In genomic region chr17:78291944-78292910, GRCh38 we compare ENCODE assay signal across 22 cellular contexts.
DNase-seq lines count a peak whose midpoint lies in the region; ATAC-seq and TF ChIP-seq lines count a peak whose summit lies in the region.
"Had no signal": no experiment of that assay in that cellular context is flagged by ENCODE, and none has a peak within 500 bp of the region (broad histone marks: within the 10 kb centered on the region; RNA-seq: fewer than 3 reads in every experiment).

No MANE protein-coding gene starts in this region.

- TF ChIP-seq CTCF in VCaP (conservative IDR thresholded peaks at IDR 0.05) (no peak), vagina (IDR thresholded peaks at IDR 0.05) (no peak)

- H3K36me3 ChIP-seq in vagina, result no peaks in the 10 kb centered on the region
- H3K36me3 ChIP-seq: adrenal gland, brain microvascular endothelial cell, HAP-1, neutrophil had no signal

- H3K4me1 Mint-ChIP-seq in activated naive CD4-positive, alpha-beta T cell treated with anti-CD3 and anti-CD28 coated beads, Interleukin-2, amount 50 U/mL, for 24 hours, result no peaks in the 10 kb centered on the region
- H3K4me1 Mint-ChIP-seq in activated naive CD4-positive, alpha-beta T cell treated with anti-CD3 and anti-CD28 coated beads for 36 hours (ENCODE audit: low read depth), result peaks cover 2% of the 10 kb centered on the region
- H3K4me1 Mint-ChIP-seq in stimulated activated memory B cell treated with anti-CD40 and anti-IgM and Interleukin-4, amounts not matched to agents 10 μg/mL and 1 μg/mL and 100 μg/mL, for 72 hours, result peaks cover 1% of the 10 kb centered on the region

- H3K4me3 ChIP-seq in right cardiac atrium (ENCODE audit: low read length) (no peak overlapping the region), vagina (no peak overlapping the region)
- H3K4me3 ChIP-seq: adrenal gland, coronary artery, HAP-1, smooth muscle cell had no signal

- no peak overlapping the region for H3K4me3 Mint-ChIP-seq in activated naive CD4-positive, alpha-beta T cell treated with anti-CD3 and anti-CD28 coated beads, Interleukin-2, amount 50 U/mL, for 24 hours
- no peak overlapping the region for H3K4me3 Mint-ChIP-seq in activated naive CD4-positive, alpha-beta T cell treated with anti-CD3 and anti-CD28 coated beads for 36 hours
- no peak overlapping the region for H3K4me3 Mint-ChIP-seq in stimulated activated memory B cell treated with anti-CD40 and anti-IgM and Interleukin-4, amounts not matched to agents 10 μg/mL and 1 μg/mL and 100 μg/mL, for 72 hours
- H3K4me3 Mint-ChIP-seq: activated CD8-positive, alpha-beta T cell treated with anti-CD3 and anti-CD28 coated beads for 36 hours had no signal

- H3K9me3 ChIP-seq in right cardiac atrium (ENCODE audit: control insufficient read depth, low read length) (no peaks in the 10 kb centered on the region), vagina (no peaks in the 10 kb centered on the region)
- H3K9me3 ChIP-seq: adrenal gland, Caco-2, HAP-1, neutrophil had no signal

- ATAC-seq in right cardiac atrium, result peak; percentile 28 to 42
- ATAC-seq in stimulated activated memory B cell treated with anti-CD40 and anti-IgM and Interleukin-4, amounts not matched to agents 10 μg/mL and 1 μg/mL and 100 μg/mL, for 72 hours, result no peak
- ATAC-seq: activated CD4-positive, CD25-positive, alpha-beta regulatory T cell treated with anti-CD3 and anti-CD28 coated beads, Interleukin-2, amount 50 U/mL, for 24 hours; activated CD8-positive, alpha-beta T cell treated with anti-CD3 and anti-CD28 coated beads for 36 hours had no signal

- H3K36me3 Mint-ChIP-seq in activated naive CD4-positive, alpha-beta T cell treated with anti-CD3 and anti-CD28 coated beads, Interleukin-2, amount 50 U/mL, for 24 hours, result no peaks in the 10 kb centered on the region
- no peaks in the 10 kb centered on the region for H3K36me3 Mint-ChIP-seq in activated naive CD4-positive, alpha-beta T cell treated with anti-CD3 and anti-CD28 coated beads for 36 hours (ENCODE audit: low read depth)
- H3K36me3 Mint-ChIP-seq in stimulated activated memory B cell treated with anti-CD40 and anti-IgM and Interleukin-4, amounts not matched to agents 10 μg/mL and 1 μg/mL and 100 μg/mL, for 72 hours, result no peaks in the 10 kb centered on the region

- H3K9me3 Mint-ChIP-seq in activated naive CD4-positive, alpha-beta T cell treated with anti-CD3 and anti-CD28 coated beads, Interleukin-2, amount 50 U/mL, for 24 hours, result no peaks in the 10 kb centered on the region
- H3K9me3 Mint-ChIP-seq in activated naive CD4-positive, alpha-beta T cell treated with anti-CD3 and anti-CD28 coated beads for 36 hours, result no peaks in the 10 kb centered on the region
- no peaks in the 10 kb centered on the region for H3K9me3 Mint-ChIP-seq in stimulated activated memory B cell treated with anti-CD40 and anti-IgM and Interleukin-4, amounts not matched to agents 10 μg/mL and 1 μg/mL and 100 μg/mL, for 72 hours
- H3K9me3 Mint-ChIP-seq: activated CD8-positive, alpha-beta T cell treated with anti-CD3 and anti-CD28 coated beads for 36 hours had no signal

- CTCF ChIA-PET in activated naive CD4-positive, alpha-beta T cell treated with anti-CD3 and anti-CD28 coated beads for 36 hours (lab: Charles Lee), result interaction anchor here (0.9 to 4.8 kb wide), 2 partner anchors 24 to 70 kb away, joined by 3 to 36 read pairs; no protein-coding TSS in a partner anchor

- intact Hi-C loops in activated naive CD4-positive, alpha-beta T cell treated with anti-CD3 and anti-CD28 coated beads for 36 hours (cut with micrococcal nuclease), result loop anchor here (2.0 kb wide), 1 partner anchor 41 kb away; no protein-coding TSS in a partner anchor
- intact Hi-C loops in right cardiac atrium (cut with DNase I), result loop anchor here in 2 of 4 donors (5.0 kb wide), 3 partner anchors 65 to 130 kb away; partner anchors contain the start of gene SOCS3 (in 1 of the 2)
- intact Hi-C loops in vagina (cut with DNase I), result loop anchor here (5.0 kb wide), 1 partner anchor 130 kb away; no protein-coding TSS in a partner anchor

- H3K4me1 ChIP-seq in right cardiac atrium (ENCODE audit: control insufficient read depth, insufficient read depth, low read length) (no peaks in the 10 kb centered on the region), vagina (no peaks in the 10 kb centered on the region)
- H3K4me1 ChIP-seq: adrenal gland, HAP-1 had no signal

- peak overlapping the region; percentile 36 for H3K27ac ChIP-seq in VCaP
- H3K27ac ChIP-seq in right cardiac atrium (ENCODE audit: low read length), result no peak overlapping the region
- no peak overlapping the region for H3K27ac ChIP-seq in vagina
- H3K27ac ChIP-seq: adrenal gland, brain microvascular endothelial cell, coronary artery, neutrophil had no signal

- TF ChIP-seq POLR2A in vagina (IDR thresholded peaks at IDR 0.05), result no peak

- 71% methylated on average over 26 of the region's 26 CpGs for WGBS in right cardiac atrium

- DNase-seq in activated naive CD4-positive, alpha-beta T cell treated with anti-CD3 and anti-CD28 coated beads for 36 hours, result no peak
- DNase-seq in right cardiac atrium (no peak), cerebellar nuclear complex (lab: John Stamatoyannopoulos, UW) (no peak), vagina (ENCODE audit: extremely low spot score in 2 of 2) (no peak)
- no peak for DNase-seq in effector CD8-positive, alpha-beta T cell (lab: John Stamatoyannopoulos, UW)
- DNase-seq: activated CD8-positive, alpha-beta T cell treated with anti-CD3 and anti-CD28 coated beads for 36 hours; activated gamma-delta T cell; brain microvascular endothelial cell; Caco-2; kidney; mammary epithelial cell; NCI-H1694; NCI-H2227 treated with DMSO at 0.1 percent for 48 hours had no signal

- H3K27ac Mint-ChIP-seq in activated naive CD4-positive, alpha-beta T cell treated with anti-CD3 and anti-CD28 coated beads, Interleukin-2, amount 50 U/mL, for 24 hours, result peak overlapping the region; percentile 23
- H3K27ac Mint-ChIP-seq in activated naive CD4-positive, alpha-beta T cell treated with anti-CD3 and anti-CD28 coated beads for 36 hours, result no peak overlapping the region
- H3K27ac Mint-ChIP-seq in stimulated activated memory B cell treated with anti-CD40 and anti-IgM and Interleukin-4, amounts not matched to agents 10 μg/mL and 1 μg/mL and 100 μg/mL, for 72 hours, result peak overlapping the region; percentile 53
- H3K27ac Mint-ChIP-seq: activated CD8-positive, alpha-beta T cell treated with anti-CD3 and anti-CD28 coated beads for 36 hours had no signal

- no peaks in the 10 kb centered on the region for H3K27me3 ChIP-seq in right cardiac atrium (ENCODE audit: control insufficient read depth, insufficient read depth)
- H3K27me3 ChIP-seq in vagina, result no peaks in the 10 kb centered on the region
- H3K27me3 ChIP-seq: adrenal gland, brain microvascular endothelial cell, neutrophil had no signal

- H3K27me3 Mint-ChIP-seq in activated naive CD4-positive, alpha-beta T cell treated with anti-CD3 and anti-CD28 coated beads, Interleukin-2, amount 50 U/mL, for 24 hours, result no peaks in the 10 kb centered on the region
- no peaks in the 10 kb centered on the region for H3K27me3 Mint-ChIP-seq in activated naive CD4-positive, alpha-beta T cell treated with anti-CD3 and anti-CD28 coated beads for 36 hours (ENCODE audit: low read depth)
- H3K27me3 Mint-ChIP-seq in stimulated activated memory B cell treated with anti-CD40 and anti-IgM and Interleukin-4, amounts not matched to agents 10 μg/mL and 1 μg/mL and 100 μg/mL, for 72 hours, result no peaks in the 10 kb centered on the region
- H3K27me3 Mint-ChIP-seq: activated CD8-positive, alpha-beta T cell treated with anti-CD3 and anti-CD28 coated beads for 36 hours had no signal
